ENCODE assay signal across 8 cellular contexts in the genomic region with DNA sequence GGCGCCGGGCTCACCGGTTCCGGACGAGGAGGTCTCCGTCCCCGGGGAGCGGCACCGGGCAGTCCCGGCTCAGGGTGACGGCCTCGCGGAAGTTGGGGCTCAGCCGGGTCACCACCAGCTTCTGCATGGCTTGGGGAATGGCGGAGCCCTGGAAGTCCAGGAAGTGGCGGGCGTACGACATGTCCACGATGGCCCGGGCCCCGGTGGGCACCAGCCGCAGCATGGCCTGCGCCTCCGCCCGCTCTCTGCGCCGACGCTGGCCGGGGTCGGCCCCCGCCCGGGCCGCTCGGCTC. TPM values are rescaled to one million over a fixed set of nuclear protein-coding genes. Genes with fewer than 3 reads are reported as not detected.
DNase-seq lines count a peak whose midpoint lies in the region; ATAC-seq and TF ChIP-seq lines count a peak whose summit lies in the region.

No MANE protein-coding gene starts in this region.

- H3K79me2 ChIP-seq in mammary epithelial cell (ENCODE audit: insufficient read depth, low read length): peaks cover 61% of the 10 kb centered on the region

- H3K9ac ChIP-seq in BLaER1 treated with 17β-estradiol and CSF1 and Interleukin-3, amounts not matched to agents 10 nM and 100 nM: peak overlapping the region; percentile 91 to 98 (median 96)
- H3K9ac ChIP-seq in HUES48 (ENCODE audit: low read depth, low read length) (no peak overlapping the region), mammary epithelial cell (ENCODE audit: insufficient read depth, low read length) (peak overlapping the region; percentile 74), muscle layer of colon (ENCODE audit: low read length) (peak overlapping the region; percentile 88)

- in situ Hi-C loops in mammary epithelial cell (cut with MboI; ENCODE audit: low sequenced_read_pairs in 2 of 2) (loop anchor here in 1 of 2 donors (25.0 kb wide), 1 partner anchor 279 kb away; no protein-coding TSS in a partner anchor), KBM-7 (cut with MboI; ENCODE audit: low pct_unique_long_range_greater_than_20kb, low sequenced_read_pairs) (no loop called here)

- peak overlapping the region; percentile 69 for H2AFZ ChIP-seq in mammary epithelial cell (ENCODE audit: low read depth, low read length)

- H3K4me1 ChIP-seq in BLaER1 treated with 17β-estradiol and CSF1 and Interleukin-3, amounts not matched to agents 10 nM and 100 nM: peaks cover 56 to 64% (median 59%) of the 10 kb centered on the region in 10 experiments
- H3K4me1 ChIP-seq in HUES48 (ENCODE audit: control insufficient read depth, insufficient read depth, low read length): peaks cover 36% of the 10 kb centered on the region
- peaks cover 40% of the 10 kb centered on the region for H3K4me1 ChIP-seq in mammary epithelial cell (ENCODE audit: insufficient read depth, low read length)
- peaks cover 7% of the 10 kb centered on the region for H3K4me1 ChIP-seq in muscle layer of colon (ENCODE audit: insufficient read depth, low read length)

- H4K20me1 ChIP-seq in BLaER1 treated with 17β-estradiol and CSF1 and Interleukin-3, amounts not matched to agents 10 nM and 100 nM: peaks cover 44 to 61% (median 54%) of the 10 kb centered on the region in 11 experiments
- H4K20me1 ChIP-seq in mammary epithelial cell (ENCODE audit: insufficient read depth, low read length): no peaks in the 10 kb centered on the region

- peak; percentile 10 for ATAC-seq in GM19455 (IDR thresholded peaks at IDR 0.05; ENCODE audit: unreplicated experiment)
- ATAC-seq in GM18868 (IDR thresholded peaks at IDR 0.05; ENCODE audit: unreplicated experiment): no peak

- DNase-seq in mammary epithelial cell (no peak), NCI-H146 (lab: John Stamatoyannopoulos, UW) (no peak), KBM-7 (no peak)

- no peaks in the 10 kb centered on the region for H3K9me3 ChIP-seq in BLaER1 treated with 17β-estradiol and CSF1 and Interleukin-3, amounts not matched to agents 10 nM and 100 nM (replicated peaks in 1 of 11)
- H3K9me3 ChIP-seq in HUES48 (ENCODE audit: control insufficient read depth, insufficient read depth, low read length) (no peaks in the 10 kb centered on the region), mammary epithelial cell (replicated peaks; ENCODE audit: insufficient read depth, low read length) (no peaks in the 10 kb centered on the region), muscle layer of colon (ENCODE audit: low read length) (no peaks in the 10 kb centered on the region)

- TF ChIP-seq CTCF in mammary epithelial cell (conservative IDR thresholded peaks at IDR 0.05 in 1 of 2, IDR thresholded peaks at IDR 0.05 in 1 of 2; ENCODE audit: extremely low read depth in 1 of 2, insufficient read depth in 1 of 2, low read depth in 1 of 2, low read length in 2 of 2): no peak

- peak overlapping the region in 10 of 11 experiments; percentile 91 to 100 (median 98); a peak in 20 of 22 replicates for H3K4me2 ChIP-seq in BLaER1 treated with 17β-estradiol and CSF1 and Interleukin-3, amounts not matched to agents 10 nM and 100 nM
- peak overlapping the region; percentile 80 for H3K4me2 ChIP-seq in mammary epithelial cell (ENCODE audit: insufficient read depth, low read depth, low read length)

- H3K27me3 ChIP-seq in BLaER1 treated with 17β-estradiol and CSF1 and Interleukin-3, amounts not matched to agents 10 nM and 100 nM: peaks cover 32 to 45% (median 44%) of the 10 kb centered on the region in 11 experiments
- H3K27me3 ChIP-seq in HUES48 (ENCODE audit: control insufficient read depth, insufficient read depth, low read length): peaks cover 86% of the 10 kb centered on the region
- no peaks in the 10 kb centered on the region for H3K27me3 ChIP-seq in mammary epithelial cell (ENCODE audit: insufficient read depth, low read length)
- H3K27me3 ChIP-seq in muscle layer of colon (ENCODE audit: control insufficient read depth in 1 of 2, insufficient read depth in 2 of 2, low read length in 2 of 2): no peaks in the 10 kb centered on the region

- 0% methylated on average over 1 of the region's 34 CpGs for WGBS in mammary epithelial cell (ENCODE audit: low coverage, missing lambda C conversion rate)

- dilution Hi-C loops in mammary epithelial cell (cut with HindIII; ENCODE audit: low sequenced_read_pairs): no loop called here

- CTCF ChIA-PET in mammary epithelial cell (lab: Charles Lee; ENCODE audit: low non-redundant PET): interaction anchor here (0.6 kb wide), 1 partner anchor 36 kb away, joined by 5 read pairs; no protein-coding TSS in a partner anchor

- H3K36me3 ChIP-seq in BLaER1 treated with 17β-estradiol and CSF1 and Interleukin-3, amounts not matched to agents 10 nM and 100 nM: peaks cover 0 to 13% (median 0%) of the 10 kb centered on the region in 11 experiments; a peak in 7 of 22 replicates
- H3K36me3 ChIP-seq in HUES48 (ENCODE audit: control insufficient read depth, insufficient read depth, low read length) (no peaks in the 10 kb centered on the region), mammary epithelial cell (ENCODE audit: insufficient read depth, low read length) (no peaks in the 10 kb centered on the region), muscle layer of colon (ENCODE audit: insufficient read depth, low read length) (no peaks in the 10 kb centered on the region)

- no TSS peak for BruUV-seq in mammary epithelial cell (replicated peaks; lab: Mats Ljungman, UMichigan)

- peak overlapping the region; percentile 88 to 99 (median 95) for H3K27ac ChIP-seq in BLaER1 treated with 17β-estradiol and CSF1 and Interleukin-3, amounts not matched to agents 10 nM and 100 nM
- no peak overlapping the region for H3K27ac ChIP-seq in HUES48 (ENCODE audit: low read depth, low read length)
- H3K27ac ChIP-seq in mammary epithelial cell (ENCODE audit: insufficient read depth, low read depth, low read length): peak overlapping the region; percentile 63
- peak overlapping the region; percentile 99 for H3K27ac ChIP-seq in muscle layer of colon (ENCODE audit: low read depth, low read length)

- H3K4me3 ChIP-seq in BLaER1 treated with 17β-estradiol and CSF1 and Interleukin-3, amounts not matched to agents 10 nM and 100 nM: peak overlapping the region; percentile 79 to 97 (median 92)
- H3K4me3 ChIP-seq in HUES48 (ENCODE audit: low read depth, low read length): peak overlapping the region; percentile 73
- peak overlapping the region; percentile 79 to 88 (median 82) for H3K4me3 ChIP-seq in mammary epithelial cell (replicated peaks in 1 of 3; ENCODE audit: insufficient read depth in 1 of 3, low read depth in 2 of 3, low read length in 3 of 3)
- peak overlapping the region; percentile 83 to 99 for H3K4me3 ChIP-seq in muscle layer of colon (ENCODE audit: low read depth in 1 of 2, low read length in 2 of 2)

- intact Hi-C loops in mammary epithelial cell (cut with micrococcal nuclease): loop anchor here (2.0 kb wide), 2 partner anchors 200 to 270 kb away; no protein-coding TSS in a partner anchor

RNA-seq across cellular contexts. Expression of gene PTGR3, which starts 0.2 kb away (rescaled TPM):
- 10 to 100 TPM; 15.2 to 29.4 TPM for total RNA-seq in mammary epithelial cell
- polyA plus RNA-seq in mammary epithelial cell: 31.3 TPM
- 27.9 TPM for polyA minus RNA-seq in mammary epithelial cell

RNA-seq across cellular contexts. Expression of gene TSHZ1, which starts 1.8 kb away (rescaled TPM):
- total RNA-seq in mammary epithelial cell: 1 to 10 TPM; 4.7 to 8.1 TPM
- polyA plus RNA-seq in mammary epithelial cell: 2.0 TPM
- 7.0 TPM for polyA minus RNA-seq in mammary epithelial cell
